8 cellular contexts compared by ENCODE assay signal in genomic region chr11:108645956-108646355, GRCh38. TPM values are rescaled to one million over a fixed set of nuclear protein-coding genes. Genes with fewer than 3 reads are reported as not detected.
"Had no signal": no experiment of that assay in that cellular context is flagged by ENCODE, and none has a peak within 500 bp of the region (broad histone marks: within the 10 kb centered on the region; RNA-seq: fewer than 3 reads in every experiment).

No MANE protein-coding gene starts in this region.

- H3K36me3 ChIP-seq: HAP-1 had no signal

- H3K9me3 Mint-ChIP-seq: HFFc6 had no signal

- H3K27ac Mint-ChIP-seq: HFFc6 had no signal

- ATAC-seq: HCT116 had no signal

- H2AFZ ChIP-seq: GM23248 had no signal

- H3K27ac ChIP-seq: GM23248 had no signal

- H3K4me3 ChIP-seq: GM23248, HAP-1 had no signal

- H3K4me3 Mint-ChIP-seq: H9, HFFc6 had no signal

- DNase-seq: GM23248, GOT3, H7, H9, HCEC 1CT, HFFc6 had no signal

RNA-seq across cellular contexts. Expression of gene EXPH5, which starts 52.4 kb away (rescaled TPM):
- total RNA-seq: GM23248 had no signal
- polyA plus RNA-seq: GM23248 had no signal
